Comparison of ENCODE assay signal across 11 cellular contexts in the genomic region with DNA sequence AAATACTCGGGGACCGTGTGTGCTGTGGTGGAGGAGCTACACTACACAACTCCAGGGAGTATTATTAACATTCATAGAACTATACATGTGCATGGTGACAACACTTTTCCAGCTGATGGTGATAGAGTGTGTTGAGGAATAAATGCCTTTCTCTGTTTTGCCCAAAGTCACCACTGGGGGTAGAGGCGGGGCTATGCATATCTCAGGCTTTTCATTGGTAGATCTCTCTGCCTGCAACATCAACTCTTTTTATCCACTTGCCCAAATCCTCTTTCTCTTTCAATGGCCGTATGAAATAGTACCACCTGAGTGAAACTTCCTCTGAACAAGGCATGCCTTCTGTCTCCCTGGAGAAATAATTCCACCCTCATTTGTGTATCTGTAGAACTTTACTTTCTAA.
DNase-seq lines count a peak whose midpoint lies in the region; ATAC-seq and TF ChIP-seq lines count a peak whose summit lies in the region.
"Had no signal": no experiment of that assay in that cellular context is flagged by ENCODE, and none has a peak within 500 bp of the region (broad histone marks: within the 10 kb centered on the region; RNA-seq: fewer than 3 reads in every experiment).

No MANE protein-coding gene starts in this region.

- intact Hi-C loops in natural killer cell (cut with micrococcal nuclease) = no loop called here

- H3K27ac Mint-ChIP-seq in natural killer cell = no peak overlapping the region

- peak; percentile 8 for TF ChIP-seq CTCF in AG09309 (IDR thresholded peaks at IDR 0.05; ENCODE audit: control insufficient read depth, insufficient read depth, low read depth, low read length, missing control alignments)
- peak; percentile 10 for TF ChIP-seq CTCF in epithelial cell of esophagus (IDR thresholded peaks at IDR 0.05; ENCODE audit: insufficient read depth, low read depth, low read length, missing control alignments)
- no peak for TF ChIP-seq CTCF in natural killer cell (IDR thresholded peaks at IDR 0.05)

- DNase-seq in AG09309 (ENCODE audit: low read depth) (no peak), epithelial cell of esophagus (ENCODE audit: low read depth) (no peak), NCI-H1436 treated with DMSO at 0.1 percent for 48 hours (lab: John Stamatoyannopoulos, UW) (no peak), RKO (ENCODE audit: low spot score) (no peak), natural killer cell (no peak)
- DNase-seq: cerebellar nuclear complex, mammary epithelial cell, NCI-H1694 treated with DMSO at 0.1 percent for 48 hours had no signal

- ATAC-seq in GM18909 (IDR thresholded peaks at IDR 0.05; ENCODE audit: poor library complexity, unreplicated experiment) (peak; percentile 59), HG03457 (IDR thresholded peaks at IDR 0.05; ENCODE audit: unreplicated experiment) (peak; percentile 69), natural killer cell (no peak), HG03378 (IDR thresholded peaks at IDR 0.05; ENCODE audit: unreplicated experiment) (no peak)

- H3K36me3 Mint-ChIP-seq in natural killer cell = no peaks in the 10 kb centered on the region

- no peak overlapping the region for H3K4me3 ChIP-seq in AG09309 (ENCODE audit: control insufficient read depth, low read depth, low read length)
- H3K4me3 ChIP-seq in epithelial cell of esophagus (ENCODE audit: low read length) = no peak overlapping the region

- no peaks in the 10 kb centered on the region for H3K4me1 Mint-ChIP-seq in natural killer cell

- no peaks in the 10 kb centered on the region for H3K9me3 Mint-ChIP-seq in natural killer cell

- H3K27me3 Mint-ChIP-seq in natural killer cell (ENCODE audit: low read depth in 2 of 2) = peaks cover 12 to 15% of the 10 kb centered on the region in 2 donors

- H3K4me3 Mint-ChIP-seq in natural killer cell = no peak overlapping the region

Comparison
In these comparisons a context has a peak if more than half of its experiments do, and no peak if none do; other contexts are left out.
1. ATAC-seq: peak in GM18909 (single experiment) and HG03457 (single experiment); none in natural killer cell (0 of 3) and HG03378 (single experiment).